In genomic region chr22:36334081-36334831, GRCh38 we compare ENCODE assay signal across 8 cellular contexts. TPM values are rescaled to one million over a fixed set of nuclear protein-coding genes. Genes with fewer than 3 reads are reported as not detected.
DNase-seq lines count a peak whose midpoint lies in the region; FAIRE-seq and TF ChIP-seq lines count a peak whose summit lies in the region.

No MANE protein-coding gene starts in this region.

- H3K9ac ChIP-seq in MM.1S (ENCODE audit: low read length): no peak overlapping the region; the same call in 1 of the 2 replicates

- peak overlapping the region; percentile 91; the same call in 1 of the 2 replicates for H3K4me2 ChIP-seq in MM.1S (ENCODE audit: low read depth, low read length)

- no peak overlapping the region for H2AFZ ChIP-seq in MM.1S (ENCODE audit: low read length)

- peak; percentile 77 for DNase-seq in CD1c-positive myeloid dendritic cell (ENCODE audit: extremely low spot score)
- DNase-seq in MM.1S: no peak
- DNase-seq in astrocyte of the cerebellum (ENCODE audit: low read depth): no peak
- DNase-seq in lung microvascular endothelial cell (ENCODE audit: low read depth in 2 of 2): peak; percentile 69 to 74
- DNase-seq in urothelium cell line (ENCODE audit: low spot score): no peak
- DNase-seq in NCI-H82 (lab: John Stamatoyannopoulos, UW): no peak
- no peak for DNase-seq in NCI-H1105 treated with DMSO at 0.1 percent for 48 hours (lab: John Stamatoyannopoulos, UW)
- DNase-seq in NCI-H2081 (lab: John Stamatoyannopoulos, UW): no peak

- H3K79me2 ChIP-seq in MM.1S (ENCODE audit: low read length): peaks cover 91% of the 10 kb centered on the region

- no peaks in the 10 kb centered on the region for H3K9me2 ChIP-seq in MM.1S (replicated peaks; ENCODE audit: insufficient read depth, low read length)

- TF ChIP-seq CTCF in MM.1S (IDR thresholded peaks at IDR 0.05; ENCODE audit: low read length): no peak
- TF ChIP-seq CTCF in astrocyte of the cerebellum (IDR thresholded peaks at IDR 0.05; ENCODE audit: low read depth, low read length, missing control alignments): peak; percentile 26

- FAIRE-seq in urothelium cell line (lab: Jason Lieb, UNC): peak; percentile 5

- peak overlapping the region; percentile 96; the same call in 1 of the 2 replicates for H3K27ac ChIP-seq in MM.1S (ENCODE audit: low read length)

- H3K27me3 ChIP-seq in MM.1S (replicated peaks; ENCODE audit: insufficient read depth, low read length): no peaks in the 10 kb centered on the region

- no peaks in the 10 kb centered on the region for H3K9me3 ChIP-seq in MM.1S (replicated peaks; ENCODE audit: insufficient read depth, low read length)

- in situ Hi-C loops in astrocyte of the cerebellum (cut with HindIII; ENCODE audit: low sequenced_read_pairs): no loop called here

- H3K36me3 ChIP-seq in MM.1S (replicated peaks; ENCODE audit: insufficient read depth, low read length): peaks cover 13% of the 10 kb centered on the region; the same call in 1 of the 2 replicates

- H4K20me1 ChIP-seq in MM.1S (ENCODE audit: insufficient read depth, low read length): 0 out of 2 replicates have a peak, but pooled peaks cover 7% of the 10 kb centered on the region

- H3F3A ChIP-seq in MM.1S (ENCODE audit: insufficient read depth, low read length): peaks cover 66% of the 10 kb centered on the region

- H3K4me1 ChIP-seq in MM.1S (ENCODE audit: low read length): peaks cover 85% of the 10 kb centered on the region

- H3K4me3 ChIP-seq in MM.1S (ENCODE audit: low read length): no peak overlapping the region
- H3K4me3 ChIP-seq in astrocyte of the cerebellum (ENCODE audit: low read depth, low read length): no peak overlapping the region

RNA-seq across cellular contexts. Expression of gene MYH9, which starts 53.5 kb away (rescaled TPM):
- 409 and 410 TPM in 2 replicates for total RNA-seq in lung microvascular endothelial cell

Comparison
In these comparisons a context has a peak if more than half of its experiments do, and no peak if none do; other contexts are left out.
1. DNase-seq: peak in CD1c-positive myeloid dendritic cell (single experiment) and lung microvascular endothelial cell (2 of 2); none in MM.1S (single experiment), astrocyte of the cerebellum (single experiment), urothelium cell line (single experiment), NCI-H82 (single experiment), NCI-H1105 treated with DMSO at 0.1 percent for 48 hours (single experiment) and NCI-H2081 (0 of 2).